ENCODE assay signal across 30 cellular contexts in the genomic region with DNA sequence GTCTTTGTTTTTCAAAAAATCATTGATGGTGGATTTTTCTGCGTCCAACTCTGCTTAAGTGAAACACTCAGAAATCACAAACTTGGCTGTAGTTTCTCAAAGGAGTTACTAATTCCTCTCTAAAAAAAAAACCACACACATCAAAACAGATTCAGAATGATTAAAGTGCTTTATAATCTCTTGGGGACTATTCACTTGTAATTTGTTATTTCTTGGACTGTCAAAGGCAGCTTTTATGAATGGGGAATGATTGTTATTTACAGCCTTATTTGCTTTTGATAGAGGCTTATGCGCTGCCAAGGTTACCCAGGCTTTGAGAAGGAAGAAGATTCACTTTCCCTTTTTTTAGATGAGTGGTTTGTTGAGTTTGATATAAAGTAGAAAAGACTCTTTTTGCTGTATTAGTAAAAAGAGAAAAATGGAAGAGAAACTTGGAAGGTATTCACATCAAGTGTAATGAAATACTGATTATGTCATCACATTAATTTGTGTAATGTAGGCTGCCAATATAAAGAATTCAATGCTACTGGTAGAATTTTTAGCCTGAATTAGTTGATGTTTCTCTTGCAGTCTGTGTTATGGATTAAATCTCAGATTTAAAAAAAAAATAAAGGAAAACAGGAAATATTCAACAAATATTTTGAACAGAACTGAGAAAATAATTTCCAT.
"Had no signal": no experiment of that assay in that cellular context is flagged by ENCODE, and none has a peak within 500 bp of the region (broad histone marks: within the 10 kb centered on the region; RNA-seq: fewer than 3 reads in every experiment).

No MANE protein-coding gene starts in this region.

- H3K27ac ChIP-seq: adrenal gland, ascending aorta, brain microvascular endothelial cell, colonic mucosa, epithelial cell of prostate, heart right ventricle, lower lobe of right lung, neural progenitor cell, sigmoid colon, testis, uterus had no signal

- H3K27ac Mint-ChIP-seq: activated naive CD8-positive, alpha-beta T cell; activated T-cell treated with anti-CD3 and anti-CD28 coated beads, Interleukin-2, amount 50 U/mL, for 24 hours; activated T-helper 17 cell treated with anti-CD3 and anti-CD28 coated beads, Interleukin-2, amount 50 U/mL, for 72 hours; endodermal cell; naive thymus-derived CD4-positive, alpha-beta T cell; neural progenitor cell; stimulated activated naive B cell treated with anti-CD40 and anti-IgM and Interleukin-4, amounts not matched to agents 10 μg/mL and 1 μg/mL and 100 μg/mL, for 72 hours; WTC11 had no signal

- H3K36me3 ChIP-seq: adrenal gland, ascending aorta, brain microvascular endothelial cell, colonic mucosa, heart right ventricle, lower lobe of right lung, neural progenitor cell, sigmoid colon, uterus had no signal

- H3K27me3 ChIP-seq: adrenal gland, ascending aorta, brain microvascular endothelial cell, colonic mucosa, heart right ventricle, neural progenitor cell, sigmoid colon, testis, uterus had no signal

- H3K9ac ChIP-seq: neural progenitor cell had no signal

- H3K4me2 ChIP-seq: neural progenitor cell had no signal

- H3K9me3 ChIP-seq: adrenal gland, ascending aorta, colonic mucosa, heart right ventricle, lower lobe of right lung, sigmoid colon, testis, uterus had no signal

- DNase-seq: activated CD8-positive, alpha-beta memory T cell treated with anti-CD3 and anti-CD28 coated beads for 24 hours; activated CD8-positive, alpha-beta memory T cell treated with anti-CD3 and anti-CD28 coated beads, Interleukin-2, amount 50 U/mL, for 4 hours; activated naive CD4-positive, alpha-beta T cell; activated T-cell treated with anti-CD3 and anti-CD28 coated beads, Interleukin-2, amount 50 U/mL, for 24 hours; adrenal gland; brain microvascular endothelial cell; central memory CD4-positive, alpha-beta T cell; colonic mucosa; endodermal cell; foreskin fibroblast; heart right ventricle; kidney; lower lobe of right lung; naive thymus-derived CD4-positive, alpha-beta T cell; posterior cingulate gyrus; sigmoid colon; stimulated activated CD4-positive, alpha-beta T cell treated with anti-CD3 and anti-CD28 coated beads, Interleukin-2, amount 100 ng/mL, for 48 hours; stimulated activated CD8-positive, alpha-beta memory T cell treated with anti-CD3 and anti-CD28 coated beads, Interleukin-4, amount 100 ng/mL, for 48 hours; stimulated activated naive B cell treated with anti-CD40 and anti-IgM and Interleukin-4, amounts not matched to agents 10 μg/mL and 1 μg/mL and 100 μg/mL, for 72 hours; T1000; testis; trophoblast cell; uterus had no signal

- H3K9me3 Mint-ChIP-seq: activated T-cell treated with anti-CD3 and anti-CD28 coated beads, Interleukin-2, amount 50 U/mL, for 24 hours; activated T-helper 17 cell treated with anti-CD3 and anti-CD28 coated beads, Interleukin-2, amount 50 U/mL, for 72 hours had no signal

- H3K4me1 ChIP-seq: adrenal gland, ascending aorta, colonic mucosa, heart right ventricle, lower lobe of right lung, neural progenitor cell, testis, uterus had no signal

- H3K36me3 Mint-ChIP-seq: activated naive CD8-positive, alpha-beta T cell; naive thymus-derived CD4-positive, alpha-beta T cell; stimulated activated naive B cell treated with anti-CD40 and anti-IgM and Interleukin-4, amounts not matched to agents 10 μg/mL and 1 μg/mL and 100 μg/mL, for 72 hours; WTC11 had no signal

- H3K4me1 Mint-ChIP-seq: activated T-helper 17 cell treated with anti-CD3 and anti-CD28 coated beads, Interleukin-2, amount 50 U/mL, for 72 hours; endodermal cell; naive thymus-derived CD4-positive, alpha-beta T cell; stimulated activated naive B cell treated with anti-CD40 and anti-IgM and Interleukin-4, amounts not matched to agents 10 μg/mL and 1 μg/mL and 100 μg/mL, for 72 hours; WTC11 had no signal

- ATAC-seq: activated T-helper 17 cell treated with anti-CD3 and anti-CD28 coated beads, Interleukin-2, amount 50 U/mL, for 72 hours; heart right ventricle; left lobe of liver; lower lobe of right lung; naive thymus-derived CD4-positive, alpha-beta T cell; stimulated activated naive B cell treated with anti-CD40 and anti-IgM and Interleukin-4, amounts not matched to agents 10 μg/mL and 1 μg/mL and 100 μg/mL, for 72 hours; WTC11 had no signal

- H3K4me3 ChIP-seq: adrenal gland, ascending aorta, colonic mucosa, heart right ventricle, lower lobe of right lung, neural progenitor cell, sigmoid colon, testis, uterus had no signal

- H3K4me3 Mint-ChIP-seq: activated naive CD8-positive, alpha-beta T cell; activated T-cell treated with anti-CD3 and anti-CD28 coated beads, Interleukin-2, amount 50 U/mL, for 24 hours; activated T-helper 17 cell treated with anti-CD3 and anti-CD28 coated beads, Interleukin-2, amount 50 U/mL, for 72 hours; endodermal cell; naive thymus-derived CD4-positive, alpha-beta T cell; neural progenitor cell; stimulated activated naive B cell treated with anti-CD40 and anti-IgM and Interleukin-4, amounts not matched to agents 10 μg/mL and 1 μg/mL and 100 μg/mL, for 72 hours; WTC11 had no signal

- H3K27me3 Mint-ChIP-seq: activated naive CD8-positive, alpha-beta T cell; activated T-cell treated with anti-CD3 and anti-CD28 coated beads, Interleukin-2, amount 50 U/mL, for 24 hours; naive thymus-derived CD4-positive, alpha-beta T cell; stimulated activated naive B cell treated with anti-CD40 and anti-IgM and Interleukin-4, amounts not matched to agents 10 μg/mL and 1 μg/mL and 100 μg/mL, for 72 hours had no signal

- H2AFZ ChIP-seq: neural progenitor cell had no signal
